In the genomic region with DNA sequence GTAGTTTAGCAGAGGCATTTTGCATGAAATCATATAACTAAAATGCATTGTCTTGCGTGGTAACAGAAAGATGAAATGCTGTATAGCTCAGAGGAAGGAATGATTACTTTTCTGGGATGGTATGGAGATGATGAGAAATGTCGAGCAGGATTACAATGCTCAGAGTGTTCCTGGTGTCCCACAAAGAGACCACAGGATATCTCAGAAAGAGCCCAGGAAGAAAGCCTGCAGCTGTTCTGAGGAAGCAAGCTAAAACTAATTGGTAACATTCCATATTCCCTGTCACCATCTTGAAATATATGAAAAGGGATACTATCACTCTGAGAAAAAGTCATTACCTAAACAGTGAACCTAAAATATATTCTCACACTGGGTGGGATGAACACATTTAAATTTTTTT, we compare ENCODE assay signal across 31 cellular contexts.
"Had no signal": no experiment of that assay in that cellular context is flagged by ENCODE, and none has a peak within 500 bp of the region (broad histone marks: within the 10 kb centered on the region; RNA-seq: fewer than 3 reads in every experiment).

No MANE protein-coding gene starts in this region.

- DNase-seq: naive B cell; naive thymus-derived CD8-positive, alpha-beta T cell; nephron progenitor cell; occipital lobe; ovary; posterior cingulate gyrus; psoas muscle; right cardiac atrium; right lobe of liver; sigmoid colon; spleen; stimulated activated CD4-positive, alpha-beta T cell treated with anti-CD3 and anti-CD28 coated beads, Interleukin-12 subunit alpha, Interleukin-12 subunit beta, amount 100 ng/mL, for 4 hours; stimulated activated CD4-positive, alpha-beta T cell treated with anti-CD3 and anti-CD28 coated beads, Interleukin-1b, Interleukin-23, amount 100 ng/mL, for 48 hours; stimulated activated CD4-positive, alpha-beta T cell treated with anti-CD3 and anti-CD28 coated beads, Interleukin-4, amount 100 ng/mL, for 1 hour; stimulated activated CD4-positive, alpha-beta T cell treated with anti-CD3 and anti-CD28 coated beads, Interleukin-4, amount 100 ng/mL, for 4 hours; stimulated activated CD8-positive, alpha-beta memory T cell treated with anti-CD3 and anti-CD28 coated beads, Interleukin-4, amount 100 ng/mL, for 48 hours; stimulated activated naive CD4-positive, alpha-beta T cell; stimulated activated naive CD8-positive, alpha-beta T cell treated with anti-CD3 and anti-CD28 coated beads, Interleukin-15, amount 100 ng/mL, for 72 hours; stimulated activated naive CD8-positive, alpha-beta T cell treated with anti-CD3 and anti-CD28 coated beads, Interleukin-15, Interleukin-2, amounts not matched to agents 100 U/mL and 50 U/mL, for 24 hours; substantia nigra; testis; tibial artery; transverse colon; upper lobe of right lung; uterus had no signal

- H3K4me2 ChIP-seq: smooth muscle cell had no signal

- H3K27ac ChIP-seq: ovary, parathyroid adenoma, psoas muscle, right lobe of liver, sigmoid colon, skin epidermis, spleen, suprapubic skin, testis, tibial artery, transverse colon, upper lobe of right lung, uterus had no signal

- H3K79me2 ChIP-seq: parathyroid adenoma had no signal

- H3K4me3 ChIP-seq: ovary, psoas muscle, right lobe of liver, sigmoid colon, skin epidermis, smooth muscle cell, spleen, suprapubic skin, testis, tibial artery, transverse colon, upper lobe of right lung, uterus had no signal

- H2AFZ ChIP-seq: parathyroid adenoma had no signal

- ATAC-seq: naive thymus-derived CD8-positive, alpha-beta T cell; natural killer cell treated with Interleukin-12 subunit alpha and Interleukin-12 subunit beta and Interleukin-15 and Interleukin-18, amount 100 ng/mL, for 72 hours; psoas muscle; right cardiac atrium; right lobe of liver; stimulated activated memory B cell treated with anti-CD40 and anti-IgM and Interleukin-4, amounts not matched to agents 10 μg/mL and 1 μg/mL and 100 μg/mL, for 72 hours; stimulated activated naive CD8-positive, alpha-beta T cell treated with anti-CD3 and anti-CD28 coated beads, Interleukin-15, amount 100 ng/mL, for 72 hours; stimulated activated naive CD8-positive, alpha-beta T cell treated with anti-CD3 and anti-CD28 coated beads, Interleukin-15, Interleukin-2, amounts not matched to agents 100 U/mL and 50 U/mL, for 24 hours; upper lobe of right lung had no signal

- H3K9me3 ChIP-seq: ovary, psoas muscle, right lobe of liver, sigmoid colon, spleen, suprapubic skin, testis, tibial artery, transverse colon, upper lobe of right lung, uterus had no signal

- H3K9ac ChIP-seq: parathyroid adenoma had no signal

- H3K36me3 ChIP-seq: ovary, right lobe of liver, sigmoid colon, spleen, suprapubic skin, tibial artery, transverse colon, upper lobe of right lung, uterus had no signal

- H3K27me3 ChIP-seq: ovary, right lobe of liver, sigmoid colon, spleen, suprapubic skin, testis, tibial artery, transverse colon, upper lobe of right lung, uterus had no signal

- H3K4me1 ChIP-seq: parathyroid adenoma, psoas muscle, right lobe of liver, sigmoid colon, spleen, suprapubic skin, testis, tibial artery, transverse colon, upper lobe of right lung, uterus had no signal
